ENCODE assay signal across 8 cellular contexts in the genomic region with DNA sequence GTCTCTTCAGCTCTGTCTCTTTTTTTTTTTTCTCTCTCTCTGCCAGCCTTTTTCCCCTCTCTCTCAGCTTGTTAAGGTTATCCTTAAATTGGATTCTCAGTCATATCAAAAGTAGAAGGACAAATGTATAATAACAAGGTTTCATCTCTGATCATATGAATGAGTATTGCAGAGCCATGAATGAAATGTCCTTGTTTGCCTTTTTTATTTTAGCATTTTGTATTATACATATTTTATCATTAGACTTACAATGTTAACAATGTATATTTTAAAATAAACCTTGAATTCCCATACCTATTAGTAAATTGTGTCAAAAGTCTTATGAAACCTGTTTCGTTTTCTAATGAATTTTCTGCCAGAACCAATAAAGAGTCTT. TPM values are rescaled to one million over a fixed set of nuclear protein-coding genes. Genes with fewer than 3 reads are reported as not detected.
DNase-seq lines count a peak whose midpoint lies in the region; ATAC-seq and TF ChIP-seq lines count a peak whose summit lies in the region.

No MANE protein-coding gene starts in this region.

- no peak overlapping the region for H2AFZ ChIP-seq in neural cell (ENCODE audit: low read depth, low read length)

- TF ChIP-seq EP300 in neural cell (conservative IDR thresholded peaks at IDR 0.05; ENCODE audit: poor library complexity, severe bottlenecking): no peak

- H3K9ac ChIP-seq in BLaER1 (peak overlapping the region; percentile 77), neural cell (ENCODE audit: low read length) (peak overlapping the region; percentile 62)

- H3K4me1 ChIP-seq in BLaER1: peaks cover 38% of the 10 kb centered on the region
- H3K4me1 ChIP-seq in ectodermal cell (ENCODE audit: control insufficient read depth, insufficient read depth, low read length): no peaks in the 10 kb centered on the region

- no peaks in the 10 kb centered on the region for H3F3A ChIP-seq in neural cell (ENCODE audit: insufficient read depth, low read length, poor library complexity, severe bottlenecking)

- H3K9me2 ChIP-seq in neural cell (ENCODE audit: insufficient read depth, low read length): no peaks in the 10 kb centered on the region

- H3K36me3 ChIP-seq in BLaER1 (no peaks in the 10 kb centered on the region), MG63 (peaks cover 12% of the 10 kb centered on the region; the same call in 1 of the 2 replicates), ectodermal cell (ENCODE audit: control insufficient read depth, insufficient read depth, low read length) (no peaks in the 10 kb centered on the region), neural cell (ENCODE audit: insufficient read depth, low read length) (no peaks in the 10 kb centered on the region)

- H3K4me3 ChIP-seq in BLaER1 (peak overlapping the region; percentile 64), MG63 (peak overlapping the region; percentile 76), ectodermal cell (ENCODE audit: insufficient read depth, low read depth, low read length) (peak overlapping the region; percentile 43), neural cell (ENCODE audit: low read length) (peak overlapping the region; percentile 68)

- TF ChIP-seq CTCF in neural cell (IDR thresholded peaks at IDR 0.05; ENCODE audit: poor library complexity, severe bottlenecking): no peak

- no peak for TF ChIP-seq RAD21 in neural cell (conservative IDR thresholded peaks at IDR 0.05)

- H3K4me2 ChIP-seq in BLaER1: peak overlapping the region; percentile 73
- peak overlapping the region; percentile 85 for H3K4me2 ChIP-seq in neural cell (ENCODE audit: low read length)

- ATAC-seq in HG03439 (IDR thresholded peaks at IDR 0.05; ENCODE audit: unreplicated experiment) (no peak), HG03045 (IDR thresholded peaks at IDR 0.05; ENCODE audit: unreplicated experiment) (no peak)

- H3K27ac ChIP-seq in BLaER1: peak overlapping the region; percentile 93
- H3K27ac ChIP-seq in ectodermal cell (ENCODE audit: insufficient read depth, low read depth, low read length, poor library complexity, severe bottlenecking): no peak overlapping the region
- peak overlapping the region; percentile 75 for H3K27ac ChIP-seq in neural cell (ENCODE audit: low read length)

- DNase-seq in MG63: no peak
- DNase-seq in hepatic stellate cell (ENCODE audit: low spot score): no peak
- DNase-seq in HuH-7.5 (ENCODE audit: low spot score): no peak

- no peaks in the 10 kb centered on the region for H3K9me3 ChIP-seq in BLaER1
- no peaks in the 10 kb centered on the region for H3K9me3 ChIP-seq in MG63
- no peaks in the 10 kb centered on the region for H3K9me3 ChIP-seq in ectodermal cell (ENCODE audit: control insufficient read depth, low read length)
- H3K9me3 ChIP-seq in neural cell (ENCODE audit: low read length): no peaks in the 10 kb centered on the region

- H4K20me1 ChIP-seq in BLaER1 (no peaks in the 10 kb centered on the region), neural cell (ENCODE audit: insufficient read depth) (no peaks in the 10 kb centered on the region)

- H3K79me2 ChIP-seq in neural cell (replicated peaks; ENCODE audit: insufficient read depth, low read length): peaks cover 27% of the 10 kb centered on the region

- no peaks in the 10 kb centered on the region for H3K27me3 ChIP-seq in BLaER1
- no peaks in the 10 kb centered on the region for H3K27me3 ChIP-seq in MG63
- H3K27me3 ChIP-seq in ectodermal cell (ENCODE audit: control insufficient read depth, insufficient read depth, low read length, poor library complexity, severe bottlenecking): no peaks in the 10 kb centered on the region
- no peaks in the 10 kb centered on the region for H3K27me3 ChIP-seq in neural cell (ENCODE audit: insufficient read depth, low read depth, low read length)

- WGBS in ectodermal cell, 2 experiments: 55% methylated on average over 1 of the region's 1 CpG; no CpG with 5 or more reads in 1 of the 2 experiments

TF ChIP-seq in neural cell, 6 proteins besides CTCF, POLR2A, EP300 and RAD21:
- TF ChIP-seq TAF1 (IDR thresholded peaks at IDR 0.05; ENCODE audit: low read depth) (no peak), EZH2 (IDR thresholded peaks at IDR 0.05; ENCODE audit: borderline replicate concordance, insufficient read depth, low read length, poor library complexity, severe bottlenecking) (no peak), SMC3 (conservative IDR thresholded peaks at IDR 0.05; ENCODE audit: poor library complexity) (no peak), POLR2AphosphoS5 (IDR thresholded peaks at IDR 0.05) (no peak), MXI1 (conservative IDR thresholded peaks at IDR 0.05; ENCODE audit: poor library complexity, severe bottlenecking) (no peak)
- TF ChIP-seq, protein P1, sequence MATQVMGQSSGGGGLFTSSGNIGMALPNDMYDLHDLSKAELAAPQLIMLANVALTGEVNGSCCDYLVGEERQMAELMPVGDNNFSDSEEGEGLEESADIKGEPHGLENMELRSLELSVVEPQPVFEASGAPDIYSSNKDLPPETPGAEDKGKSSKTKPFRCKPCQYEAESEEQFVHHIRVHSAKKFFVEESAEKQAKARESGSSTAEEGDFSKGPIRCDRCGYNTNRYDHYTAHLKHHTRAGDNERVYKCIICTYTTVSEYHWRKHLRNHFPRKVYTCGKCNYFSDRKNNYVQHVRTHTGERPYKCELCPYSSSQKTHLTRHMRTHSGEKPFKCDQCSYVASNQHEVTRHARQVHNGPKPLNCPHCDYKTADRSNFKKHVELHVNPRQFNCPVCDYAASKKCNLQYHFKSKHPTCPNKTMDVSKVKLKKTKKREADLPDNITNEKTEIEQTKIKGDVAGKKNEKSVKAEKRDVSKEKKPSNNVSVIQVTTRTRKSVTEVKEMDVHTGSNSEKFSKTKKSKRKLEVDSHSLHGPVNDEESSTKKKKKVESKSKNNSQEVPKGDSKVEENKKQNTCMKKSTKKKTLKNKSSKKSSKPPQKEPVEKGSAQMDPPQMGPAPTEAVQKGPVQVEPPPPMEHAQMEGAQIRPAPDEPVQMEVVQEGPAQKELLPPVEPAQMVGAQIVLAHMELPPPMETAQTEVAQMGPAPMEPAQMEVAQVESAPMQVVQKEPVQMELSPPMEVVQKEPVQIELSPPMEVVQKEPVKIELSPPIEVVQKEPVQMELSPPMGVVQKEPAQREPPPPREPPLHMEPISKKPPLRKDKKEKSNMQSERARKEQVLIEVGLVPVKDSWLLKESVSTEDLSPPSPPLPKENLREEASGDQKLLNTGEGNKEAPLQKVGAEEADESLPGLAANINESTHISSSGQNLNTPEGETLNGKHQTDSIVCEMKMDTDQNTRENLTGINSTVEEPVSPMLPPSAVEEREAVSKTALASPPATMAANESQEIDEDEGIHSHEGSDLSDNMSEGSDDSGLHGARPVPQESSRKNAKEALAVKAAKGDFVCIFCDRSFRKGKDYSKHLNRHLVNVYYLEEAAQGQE (IDR thresholded peaks at IDR 0.05; ENCODE audit: borderline replicate concordance): no peak

RNA-seq across cellular contexts. Expression of a gene that starts 0.6 kb away (rescaled TPM):
- total RNA-seq in MG63 (2014; rRNA removed; shearing (Covaris generic); ENCODE audit: low replicate concordance): 20.9 and 34.9 TPM in 2 replicates
- 33.8 TPM for polyA plus RNA-seq in ectodermal cell (2013, experiment 1 of 4)
- 28.7 TPM for polyA plus RNA-seq in ectodermal cell (2013, experiment 2 of 4)
- polyA plus RNA-seq in ectodermal cell (2013, experiment 3 of 4): 24.7 TPM
- polyA plus RNA-seq in ectodermal cell (2013, experiment 4 of 4): 28.1 TPM
- 39.4 and 42.2 TPM in 2 replicates for polyA plus RNA-seq in neural cell
- polyA minus RNA-seq in neural cell: 42.1 and 46.3 TPM in 2 replicates

RNA-seq across cellular contexts. Expression of a gene that starts 26.5 kb away (rescaled TPM):
- total RNA-seq in MG63 (2014; rRNA removed; shearing (Covaris generic); ENCODE audit: low replicate concordance): 183 and 225 TPM in 2 replicates
- polyA plus RNA-seq in ectodermal cell (2013, experiment 1 of 4): 374 TPM
- polyA plus RNA-seq in ectodermal cell (2013, experiment 2 of 4): 337 TPM
- polyA plus RNA-seq in ectodermal cell (2013, experiment 3 of 4): 233 TPM
- polyA plus RNA-seq in ectodermal cell (2013, experiment 4 of 4): 267 TPM
- 569 and 630 TPM in 2 replicates for polyA plus RNA-seq in neural cell
- polyA minus RNA-seq in neural cell: 465 and 535 TPM in 2 replicates

RNA-seq across cellular contexts. Expression of a gene that starts 40.4 kb away (rescaled TPM):
- total RNA-seq in MG63 (2014; rRNA removed; shearing (Covaris generic); ENCODE audit: low replicate concordance): 0.10 TPM in 1 of 2 replicates, not detected in the other
- polyA plus RNA-seq in ectodermal cell (2013, experiment 1 of 4): not detected
- polyA plus RNA-seq in ectodermal cell (2013, experiment 2 of 4): not detected
- polyA plus RNA-seq in ectodermal cell (2013, experiment 3 of 4): not detected
- polyA plus RNA-seq in ectodermal cell (2013, experiment 4 of 4): not detected
- polyA plus RNA-seq in neural cell: 0.72 and 1.3 TPM in 2 replicates
- polyA minus RNA-seq in neural cell: 0.58 and 0.73 TPM in 2 replicates
